26 cellular contexts compared by ENCODE assay signal in the genomic region with DNA sequence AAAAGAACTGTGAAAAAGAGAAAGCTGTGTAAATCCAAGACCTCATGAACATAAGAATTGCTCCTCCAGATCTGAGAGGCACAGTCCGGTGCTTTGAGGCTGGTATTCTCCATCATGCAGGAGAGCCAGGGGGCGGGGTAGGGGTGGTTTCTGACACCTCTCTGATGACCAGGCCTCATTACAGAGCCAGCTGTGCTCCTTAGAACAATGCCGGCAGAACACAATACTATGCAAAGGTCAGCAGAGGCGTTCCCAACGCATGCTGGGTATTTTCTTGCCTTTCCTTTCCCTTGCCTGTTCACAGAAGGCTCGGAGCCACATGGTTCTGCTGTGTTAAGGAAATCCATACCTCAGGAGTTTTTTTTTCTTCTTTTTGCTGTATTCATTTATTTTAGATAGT.
"Had no signal": no experiment of that assay in that cellular context is flagged by ENCODE, and none has a peak within 500 bp of the region (broad histone marks: within the 10 kb centered on the region; RNA-seq: fewer than 3 reads in every experiment).

No MANE protein-coding gene starts in this region.

- FAIRE-seq: astrocyte had no signal

- ATAC-seq: activated CD4-positive, alpha-beta T cell treated with anti-CD3 and anti-CD28 coated beads for 36 hours; activated T-helper 17 cell treated with anti-CD3 and anti-CD28 coated beads, Interleukin-2, amount 50 U/mL, for 72 hours; natural killer cell treated with Interleukin-12 subunit alpha and Interleukin-12 subunit beta and Interleukin-15 and Interleukin-18, amount 100 ng/mL, for 72 hours had no signal

- H3K27me3 ChIP-seq: heart right ventricle, upper lobe of left lung had no signal

- H3K4me3 Mint-ChIP-seq: activated B cell treated with CpG ODN at 0.5 μM for 24 hours; activated CD4-positive, alpha-beta T cell treated with anti-CD3 and anti-CD28 coated beads for 36 hours; activated naive CD8-positive, alpha-beta T cell; activated T-cell treated with anti-CD3 and anti-CD28 coated beads, Interleukin-2, amount 50 U/mL, for 24 hours; activated T-helper 17 cell treated with anti-CD3 and anti-CD28 coated beads, Interleukin-2, amount 50 U/mL, for 72 hours; immature natural killer cell; natural killer cell treated with Interleukin-12 subunit alpha and Interleukin-12 subunit beta and Interleukin-15 and Interleukin-18, amount 100 ng/mL, for 72 hours had no signal

- DNase-seq: activated B cell treated with CpG ODN at 0.5 μM for 24 hours; activated CD4-positive, alpha-beta T cell treated with anti-CD3 and anti-CD28 coated beads for 36 hours; activated CD4-positive, alpha-beta T cell treated with anti-CD3 and anti-CD28 coated beads, Interleukin-2, amount 50 U/mL, for 4 hours; activated CD8-positive, alpha-beta memory T cell treated with anti-CD3 and anti-CD28 coated beads for 24 hours; activated CD8-positive, alpha-beta memory T cell treated with anti-CD3 and anti-CD28 coated beads, Interleukin-2, amount 50 U/mL, for 4 hours; activated naive CD4-positive, alpha-beta T cell; activated T-cell treated with anti-CD3 and anti-CD28 coated beads, Interleukin-2, amount 50 U/mL, for 24 hours; central memory CD4-positive, alpha-beta T cell; heart right ventricle; immature natural killer cell; left ventricle myocardium inferior; mammary epithelial cell; midbrain; nucleus accumbens; posterior cingulate gyrus; stimulated activated CD4-positive, alpha-beta T cell treated with anti-CD3 and anti-CD28 coated beads, Interleukin-2, amount 100 ng/mL, for 48 hours; stimulated activated CD8-positive, alpha-beta memory T cell treated with anti-CD3 and anti-CD28 coated beads, Interleukin-4, amount 100 ng/mL, for 48 hours; stimulated activated naive CD4-positive, alpha-beta T cell; T-helper 9 cell; upper lobe of left lung had no signal

- H3K36me3 Mint-ChIP-seq: activated naive CD8-positive, alpha-beta T cell; immature natural killer cell; natural killer cell treated with Interleukin-12 subunit alpha and Interleukin-12 subunit beta and Interleukin-15 and Interleukin-18, amount 100 ng/mL, for 72 hours had no signal

- H3K4me1 ChIP-seq: heart right ventricle, left ventricle myocardium inferior, upper lobe of left lung had no signal

- H3K4me3 ChIP-seq: heart right ventricle, left ventricle myocardium inferior, thoracic aorta, upper lobe of left lung had no signal

- H3K36me3 ChIP-seq: heart right ventricle, left ventricle myocardium inferior, thoracic aorta, upper lobe of left lung had no signal

- H3K9me3 Mint-ChIP-seq: natural killer cell treated with Interleukin-12 subunit alpha and Interleukin-12 subunit beta and Interleukin-15 and Interleukin-18, amount 100 ng/mL, for 72 hours had no signal

- H3K27me3 Mint-ChIP-seq: activated T-cell treated with anti-CD3 and anti-CD28 coated beads, Interleukin-2, amount 50 U/mL, for 24 hours had no signal

- H3K9me3 ChIP-seq: left ventricle myocardium inferior, thoracic aorta, upper lobe of left lung had no signal

- H3K27ac ChIP-seq: epithelial cell of prostate, heart right ventricle, left ventricle myocardium inferior, thoracic aorta, upper lobe of left lung had no signal

- H3K4me1 Mint-ChIP-seq: activated B cell treated with CpG ODN at 0.5 μM for 24 hours; activated CD4-positive, alpha-beta T cell treated with anti-CD3 and anti-CD28 coated beads for 36 hours; activated T-helper 17 cell treated with anti-CD3 and anti-CD28 coated beads, Interleukin-2, amount 50 U/mL, for 72 hours; immature natural killer cell had no signal

- H3K27ac Mint-ChIP-seq: activated B cell treated with CpG ODN at 0.5 μM for 24 hours; activated CD4-positive, alpha-beta T cell treated with anti-CD3 and anti-CD28 coated beads for 36 hours; activated naive CD8-positive, alpha-beta T cell; activated T-cell treated with anti-CD3 and anti-CD28 coated beads, Interleukin-2, amount 50 U/mL, for 24 hours; activated T-helper 17 cell treated with anti-CD3 and anti-CD28 coated beads, Interleukin-2, amount 50 U/mL, for 72 hours; immature natural killer cell; natural killer cell treated with Interleukin-12 subunit alpha and Interleukin-12 subunit beta and Interleukin-15 and Interleukin-18, amount 100 ng/mL, for 72 hours had no signal
